In genomic region chr11:12043959-12044772, GRCh38 we compare ENCODE assay signal across 1 cellular context.
A peak's percentile ranks its signal among the peaks of the same experiment; 100 is the strongest.
TF ChIP-seq lines count a peak whose summit lies in the region.

No MANE protein-coding gene starts in this region.

TF ChIP-seq in HepG2, 621 proteins besides CTCF, POLR2A, EP300 and RAD21 (continued from another document and continues in another):
- TF ChIP-seq PATZ1 (CRISPR knock-in tag; IDR thresholded peaks at IDR 0.05) (no peak), SRY (CRISPR knock-in tag; IDR thresholded peaks at IDR 0.05) (0 out of 2 replicates have a peak, but pooled peaks have one; percentile 76), HOXA5 (CRISPR knock-in tag; IDR thresholded peaks at IDR 0.05) (no peak), ZNF207 (IDR thresholded peaks at IDR 0.05; ENCODE audit: borderline replicate concordance) (no peak), MTA3 (CRISPR knock-in tag; IDR thresholded peaks at IDR 0.05) (no peak), THAP7 (CRISPR knock-in tag; IDR thresholded peaks at IDR 0.05) (no peak), MYNN (CRISPR knock-in tag; IDR thresholded peaks at IDR 0.05; ENCODE audit: low read depth) (no peak), ZMAT5 (CRISPR knock-in tag; IDR thresholded peaks at IDR 0.05; ENCODE audit: borderline replicate concordance, low read depth) (no peak), MAX (IDR thresholded peaks at IDR 0.05) (peak; percentile 95), ZNF562 (CRISPR knock-in tag; IDR thresholded peaks at IDR 0.05; ENCODE audit: borderline replicate concordance) (no peak), FUBP1 (CRISPR knock-in tag; IDR thresholded peaks at IDR 0.05; ENCODE audit: borderline replicate concordance) (no peak), SALL2 (CRISPR knock-in tag; IDR thresholded peaks at IDR 0.05) (no peak), ZKSCAN8 (CRISPR knock-in tag; IDR thresholded peaks at IDR 0.05; ENCODE audit: borderline replicate concordance) (peak; percentile 72; the same call in 1 of the 2 replicates), ZFP90 (CRISPR knock-in tag; IDR thresholded peaks at IDR 0.05; ENCODE audit: borderline replicate concordance) (no peak), FOXP4 (CRISPR knock-in tag; IDR thresholded peaks at IDR 0.05) (no peak), HMGXB3 (CRISPR knock-in tag; IDR thresholded peaks at IDR 0.05; ENCODE audit: borderline replicate concordance) (peak; percentile 72; the same call in 1 of the 2 replicates), EEA1 (CRISPR knock-in tag; IDR thresholded peaks at IDR 0.05; ENCODE audit: borderline replicate concordance) (no peak), ZUFSP (CRISPR knock-in tag; IDR thresholded peaks at IDR 0.05; ENCODE audit: borderline replicate concordance) (no peak), NFYB (CRISPR knock-in tag; IDR thresholded peaks at IDR 0.05) (no peak), FOXK1 (CRISPR knock-in tag; IDR thresholded peaks at IDR 0.05; ENCODE audit: borderline replicate concordance, low read depth) (peak; percentile 45; the same call in 1 of the 2 replicates), PAF1 (CRISPR knock-in tag; IDR thresholded peaks at IDR 0.05) (no peak), NR2C2 (CRISPR knock-in tag; IDR thresholded peaks at IDR 0.05; ENCODE audit: borderline replicate concordance) (no peak), ZNF318 (CRISPR knock-in tag; IDR thresholded peaks at IDR 0.05) (no peak), TCF7L2 (IDR thresholded peaks at IDR 0.05; ENCODE audit: low read depth, low read length) (no peak), SMARCC2 (IDR thresholded peaks at IDR 0.05) (no peak), CERS6 (CRISPR knock-in tag; IDR thresholded peaks at IDR 0.05) (no peak), ZNF563 (CRISPR knock-in tag; IDR thresholded peaks at IDR 0.05) (no peak)
